Comparison of ENCODE assay signal across 32 cellular contexts in genomic region chr11:67516806-67517205, GRCh38. TPM values are rescaled to one million over a fixed set of nuclear protein-coding genes. Genes with fewer than 3 reads are reported as not detected.
"Had no signal": no experiment of that assay in that cellular context is flagged by ENCODE, and none has a peak within 500 bp of the region (broad histone marks: within the 10 kb centered on the region; RNA-seq: fewer than 3 reads in every experiment).

No MANE protein-coding gene starts in this region.

- H3K4me1 ChIP-seq: left lung, lower lobe of right lung, neural progenitor cell, prostate gland, tibial nerve, uterus had no signal

- H3K27ac ChIP-seq: hepatocyte, left lung, lower lobe of right lung, neural progenitor cell, ovary, prostate gland, tibial nerve, uterus had no signal

- ATAC-seq: left colon; left lung; lower lobe of right lung; natural killer cell; right cardiac atrium; sciatic nerve; stimulated activated memory B cell treated with anti-CD40 and anti-IgM and Interleukin-4, amounts not matched to agents 10 μg/mL and 1 μg/mL and 100 μg/mL, for 72 hours; stimulated activated naive CD8-positive, alpha-beta T cell treated with anti-CD3 and anti-CD28 coated beads, Interleukin-15, amount 100 ng/mL, for 72 hours had no signal

- H3K9ac ChIP-seq: neural progenitor cell had no signal

- H3K4me1 Mint-ChIP-seq: natural killer cell; nephron progenitor cell; neural progenitor cell; stimulated activated memory B cell treated with anti-CD40 and anti-IgM and Interleukin-4, amounts not matched to agents 10 μg/mL and 1 μg/mL and 100 μg/mL, for 72 hours; stimulated activated naive CD8-positive, alpha-beta T cell treated with anti-CD3 and anti-CD28 coated beads, Interleukin-15, amount 100 ng/mL, for 72 hours had no signal

- H3K9me3 Mint-ChIP-seq: natural killer cell; nephron progenitor cell; neural progenitor cell; stimulated activated memory B cell treated with anti-CD40 and anti-IgM and Interleukin-4, amounts not matched to agents 10 μg/mL and 1 μg/mL and 100 μg/mL, for 72 hours; stimulated activated naive CD8-positive, alpha-beta T cell treated with anti-CD3 and anti-CD28 coated beads, Interleukin-15, amount 100 ng/mL, for 72 hours; type B pancreatic cell had no signal

- H3K36me3 ChIP-seq: left lung, lower lobe of right lung, neural progenitor cell, ovary, prostate gland, tibial nerve, uterus had no signal

- H3K4me3 Mint-ChIP-seq: natural killer cell; nephron progenitor cell; neural progenitor cell; stimulated activated memory B cell treated with anti-CD40 and anti-IgM and Interleukin-4, amounts not matched to agents 10 μg/mL and 1 μg/mL and 100 μg/mL, for 72 hours; stimulated activated naive CD8-positive, alpha-beta T cell treated with anti-CD3 and anti-CD28 coated beads, Interleukin-15, amount 100 ng/mL, for 72 hours; type B pancreatic cell had no signal

- H2AFZ ChIP-seq: hepatocyte, neural progenitor cell had no signal

- H3K79me2 ChIP-seq: hepatocyte had no signal

- DNase-seq: lower lobe of right lung; mammary epithelial cell; mesenchymal stem cell; natural killer cell; nephron progenitor cell; ovary; retina; right cardiac atrium; small intestine; stimulated activated CD4-positive, alpha-beta T cell treated with anti-CD3 and anti-CD28 coated beads, Interleukin-1b, Interleukin-23, amount 100 ng/mL, for 48 hours; stimulated activated CD4-positive, alpha-beta T cell treated with anti-CD3 and anti-CD28 coated beads, Interleukin-2, amount 100 ng/mL, for 48 hours; stimulated activated CD4-positive, alpha-beta T cell treated with anti-CD3 and anti-CD28 coated beads, Interleukin-4, amount 100 ng/mL, for 4 hours; stimulated activated CD8-positive, alpha-beta memory T cell treated with anti-CD3 and anti-CD28 coated beads, Interleukin-4, amount 100 ng/mL, for 48 hours; stimulated activated naive CD4-positive, alpha-beta T cell treated with Interleukin-2 at 50 U/mL for 16 hours; stimulated activated naive CD8-positive, alpha-beta T cell treated with anti-CD3 and anti-CD28 coated beads, Interleukin-15, amount 100 ng/mL, for 72 hours; substantia nigra; uterus had no signal

- FAIRE-seq: keratinocyte, small intestine had no signal

- H3K27ac Mint-ChIP-seq: natural killer cell; nephron progenitor cell; neural progenitor cell; stimulated activated memory B cell treated with anti-CD40 and anti-IgM and Interleukin-4, amounts not matched to agents 10 μg/mL and 1 μg/mL and 100 μg/mL, for 72 hours; stimulated activated naive CD8-positive, alpha-beta T cell treated with anti-CD3 and anti-CD28 coated beads, Interleukin-15, amount 100 ng/mL, for 72 hours; type B pancreatic cell had no signal

- H3K9me3 ChIP-seq: left lung, lower lobe of right lung, ovary, prostate gland, tibial nerve, uterus had no signal

- H3K4me3 ChIP-seq: hepatocyte, left lung, lower lobe of right lung, neural progenitor cell, ovary, prostate gland, tibial nerve, uterus had no signal

- H3K4me2 ChIP-seq: hepatocyte, neural progenitor cell had no signal

- H3K36me3 Mint-ChIP-seq: natural killer cell, neural progenitor cell, type B pancreatic cell had no signal

- H3K27me3 ChIP-seq: hepatocyte, ovary, tibial nerve, uterus had no signal

RNA-seq across cellular contexts. Expression of gene CABP2, which starts 6.4 kb away (rescaled TPM):
- total RNA-seq: hepatocyte, left colon, left lung, liver, lower lobe of right lung, mammary epithelial cell, mucosa of gallbladder, natural killer cell, omental fat pad, ovary, prostate gland, right cardiac atrium, sciatic nerve, temporal lobe, tibial nerve, ureter, uterus had no signal
- polyA plus RNA-seq: hepatocyte, keratinocyte, liver, mammary epithelial cell, ovary, right cardiac atrium, small intestine had no signal
